In genomic region chrX:134374294-134374693, GRCh38 we compare ENCODE assay signal across 7 cellular contexts. TPM values are rescaled to one million over a fixed set of nuclear protein-coding genes. Genes with fewer than 3 reads are reported as not detected.
DNase-seq lines count a peak whose midpoint lies in the region; ATAC-seq, FAIRE-seq and TF ChIP-seq lines count a peak whose summit lies in the region.

No MANE protein-coding gene starts in this region.

- H3K9me3 ChIP-seq in SJSA1 (replicated peaks), result no peaks in the 10 kb centered on the region
- H3K9me3 ChIP-seq in small intestine (ENCODE audit: control insufficient read depth, low read depth), result no peaks in the 10 kb centered on the region

- no peak for DNase-seq in H7
- DNase-seq in SJSA1 (ENCODE audit: low read depth in 1 of 2, low spot score in 2 of 2), result peak in 1 of 2 experiments; percentile 4
- peak; percentile 7 for DNase-seq in fibroblast of mammary gland (ENCODE audit: low read depth)
- no peak for DNase-seq in skeletal muscle cell (ENCODE audit: low read depth)
- DNase-seq in small intestine, result no peak
- DNase-seq in SKM-1 (lab: John Stamatoyannopoulos, UW; ENCODE audit: unreplicated experiment), result no peak

- 0 to 33% (median 10%) methylated on average over 9 of the region's 9 CpGs for WGBS in small intestine, 3 donors

- H3K4me3 ChIP-seq in H7 (ENCODE audit: insufficient read depth, low read depth, low read length) (peak overlapping the region; percentile 85), SJSA1 (peak overlapping the region; percentile 74), fibroblast of mammary gland (ENCODE audit: control insufficient read depth, low read depth, low read length) (peak overlapping the region; percentile 75), skeletal muscle cell (ENCODE audit: low read depth, low read length) (peak overlapping the region; percentile 79), small intestine (ENCODE audit: low read depth in 1 of 2, low read length in 2 of 2) (peak overlapping the region in 1 of 2 donors; percentile 54)

- H3K27me3 ChIP-seq in H7 (ENCODE audit: control insufficient read depth, insufficient read depth, low read length), result no peaks in the 10 kb centered on the region
- H3K27me3 ChIP-seq in SJSA1 (replicated peaks), result no peaks in the 10 kb centered on the region
- H3K27me3 ChIP-seq in small intestine (ENCODE audit: control insufficient read depth in 2 of 2, insufficient read depth in 2 of 2, low read length in 2 of 2), result no peaks in the 10 kb centered on the region

- TF ChIP-seq CTCF in fibroblast of mammary gland (conservative IDR thresholded peaks at IDR 0.05; ENCODE audit: control insufficient read depth, insufficient read depth, low read depth, low read length), result no peak

- no peak for ATAC-seq in esophagus mucosa

- H3K27ac ChIP-seq in SJSA1 (no peak overlapping the region; the same call in 1 of the 2 replicates), small intestine (ENCODE audit: low read depth in 1 of 2, low read length in 1 of 2) (no peak overlapping the region)

- H3K36me3 ChIP-seq in H7 (replicated peaks; ENCODE audit: control insufficient read depth, insufficient read depth, low read length), result peaks cover 1% of the 10 kb centered on the region; the same call in 1 of the 2 replicates
- H3K36me3 ChIP-seq in SJSA1, result no peaks in the 10 kb centered on the region
- no peaks in the 10 kb centered on the region for H3K36me3 ChIP-seq in small intestine (ENCODE audit: control insufficient read depth in 2 of 2, insufficient read depth in 2 of 2, low read length in 2 of 2)

- no peak for FAIRE-seq in small intestine (lab: Jason Lieb, UNC)

- peaks cover 5% of the 10 kb centered on the region for H3K4me1 ChIP-seq in SJSA1 (replicated peaks)
- H3K4me1 ChIP-seq in small intestine (ENCODE audit: control insufficient read depth in 2 of 2, insufficient read depth in 1 of 2, low read depth in 1 of 2, low read length in 1 of 2), result no peaks in the 10 kb centered on the region

RNA-seq across cellular contexts. Expression of gene PHF6, which starts 1.2 kb away (rescaled TPM):
- 48.1 and 65.9 TPM in 2 replicates for total RNA-seq in H7 (2014; rRNA removed; shearing (Covaris generic))
- 16.6 and 20.9 TPM in 2 replicates for total RNA-seq in SJSA1 (2014; rRNA removed; shearing (Covaris generic))
- 1 to 10 TPM; 3.2 to 7.5 (median 4.7) TPM for polyA plus RNA-seq in small intestine
- 12.5 TPM for total RNA-seq in esophagus mucosa
